Comparison of ENCODE assay signal across 8 cellular contexts in the genomic region with DNA sequence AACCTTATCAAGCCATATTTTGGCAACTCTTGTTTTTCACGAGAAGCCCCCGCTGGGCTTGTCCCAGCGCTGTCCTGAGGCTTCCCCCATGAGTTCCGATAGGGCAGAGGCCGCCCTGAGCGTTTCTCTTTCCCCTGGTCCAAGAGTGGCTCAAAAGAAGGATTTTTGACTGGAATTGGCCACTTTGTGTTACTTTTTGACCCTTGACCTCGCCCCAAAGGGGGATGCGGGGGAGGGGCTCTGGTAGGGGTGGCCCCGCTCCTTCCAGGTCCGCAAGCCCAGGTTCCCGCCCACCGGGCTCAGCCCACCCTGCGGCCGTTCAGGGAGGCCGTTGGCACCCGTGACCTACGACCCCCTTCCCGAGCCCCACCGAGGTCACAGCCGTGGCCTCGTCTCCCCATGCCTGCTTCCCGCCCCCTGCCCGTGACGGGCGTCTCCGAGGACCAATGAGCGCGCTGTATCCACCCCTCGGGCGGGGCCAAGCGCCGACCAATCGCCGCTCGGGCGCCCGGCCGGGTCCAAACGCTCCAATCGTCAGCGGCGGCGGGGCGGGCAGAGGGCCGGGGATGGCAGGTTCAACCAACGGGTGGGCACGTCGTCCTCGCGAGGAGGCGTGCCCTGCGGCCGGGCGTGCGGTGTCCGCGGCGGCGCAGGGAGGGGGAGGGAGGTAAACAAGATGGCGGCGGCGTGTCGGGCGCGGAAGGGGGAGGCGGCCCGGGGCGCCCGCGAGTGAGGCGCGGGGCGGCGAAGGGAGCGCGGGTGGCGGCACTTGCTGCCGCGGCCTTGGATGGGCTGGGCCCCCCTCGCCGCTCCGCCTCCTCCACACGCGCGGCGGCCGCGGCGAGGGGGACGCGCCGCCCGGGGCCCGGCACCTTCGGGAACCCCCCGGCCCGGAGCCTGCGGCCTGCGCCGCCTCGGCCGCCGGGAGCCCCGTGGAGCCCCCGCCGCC. TPM values are rescaled to one million over a fixed set of nuclear protein-coding genes. Genes with fewer than 3 reads are reported as not detected.
DNase-seq lines count a peak whose midpoint lies in the region; ATAC-seq and TF ChIP-seq lines count a peak whose summit lies in the region.

A gene with protein sequence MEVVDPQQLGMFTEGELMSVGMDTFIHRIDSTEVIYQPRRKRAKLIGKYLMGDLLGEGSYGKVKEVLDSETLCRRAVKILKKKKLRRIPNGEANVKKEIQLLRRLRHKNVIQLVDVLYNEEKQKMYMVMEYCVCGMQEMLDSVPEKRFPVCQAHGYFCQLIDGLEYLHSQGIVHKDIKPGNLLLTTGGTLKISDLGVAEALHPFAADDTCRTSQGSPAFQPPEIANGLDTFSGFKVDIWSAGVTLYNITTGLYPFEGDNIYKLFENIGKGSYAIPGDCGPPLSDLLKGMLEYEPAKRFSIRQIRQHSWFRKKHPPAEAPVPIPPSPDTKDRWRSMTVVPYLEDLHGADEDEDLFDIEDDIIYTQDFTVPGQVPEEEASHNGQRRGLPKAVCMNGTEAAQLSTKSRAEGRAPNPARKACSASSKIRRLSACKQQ (plus strand): TSS at position 665 of the 949 bp plus-strand sequence. CDS start 1,136 bp downstream, outside the sequence.

- H3K4me1 ChIP-seq in psoas muscle (peaks cover 30% of the 10 kb centered on the region), urinary bladder (ENCODE audit: insufficient read depth) (peaks cover 4% of the 10 kb centered on the region)

- no peaks in the 10 kb centered on the region for H3K27me3 ChIP-seq in psoas muscle (ENCODE audit: insufficient read depth in 3 of 3, low read length in 2 of 3)

- peak; percentile 83 for TF ChIP-seq POLR2A in GM15510 (IDR thresholded peaks at IDR 0.05; ENCODE audit: borderline replicate concordance, extremely low read depth, insufficient read length)

- ATAC-seq in HG02884 (IDR thresholded peaks at IDR 0.05; ENCODE audit: unreplicated experiment), result peak; percentile 83
- ATAC-seq in left ventricle myocardium superior, result peak; percentile 91
- peak; percentile 89 to 92 (median 91) for ATAC-seq in psoas muscle

- H3K27ac ChIP-seq in angular gyrus (ENCODE audit: low read depth, low read length) (peak within 1 kb of the TSS; percentile 74), psoas muscle (peak within 1 kb of the TSS; percentile 99), urinary bladder (ENCODE audit: low read depth) (peak within 1 kb of the TSS; percentile 53)

- DNase-seq in NCI-H1694 treated with DMSO at 0.1 percent for 48 hours (lab: John Stamatoyannopoulos, UW), result peak; percentile 84
- DNase-seq in T-helper 2 cell, result peak; percentile 98 to 99 (median 99)
- peak; percentile 100 for DNase-seq in left ventricle myocardium superior
- peak; percentile 100 for DNase-seq in psoas muscle

- TF ChIP-seq CTCF in psoas muscle (IDR thresholded peaks at IDR 0.05), result no peak

- intact Hi-C loops in left ventricle myocardium superior (cut with micrococcal nuclease), result no loop called here
- intact Hi-C loops in psoas muscle (cut with DNase I), result no loop called here

- H3K4me3 ChIP-seq in psoas muscle, result peak within 1 kb of the TSS; percentile 92
- H3K4me3 ChIP-seq in urinary bladder (ENCODE audit: low read depth, low read length), result peak within 1 kb of the TSS; percentile 98

- WGBS in psoas muscle, 3 donors, result 4 to 9% (median 6%) methylated on average over 48 to 103 of the region's 106 CpGs
- WGBS in urinary bladder, result 3% methylated on average over 106 of the region's 106 CpGs

- H3K36me3 ChIP-seq in psoas muscle (ENCODE audit: insufficient read depth in 1 of 2, low read depth in 1 of 2) (peaks cover 0 to 3% of the 10 kb centered on the region in 2 donors), urinary bladder (ENCODE audit: insufficient read depth) (no peaks in the 10 kb centered on the region)

- H3K9me3 ChIP-seq in psoas muscle, result no peaks in the 10 kb centered on the region

RNA-seq across cellular contexts. Expression of the gene that starts here (rescaled TPM):
- total RNA-seq in left ventricle myocardium superior (66.2 TPM), psoas muscle (10 to 100 TPM; 83.5 to 95.0 (median 88.3) TPM), urinary bladder (31.7 TPM)
- polyA plus RNA-seq in psoas muscle (100 to 1,000 TPM in 1 of 3 donors, 10 to 100 TPM in 2; 64.9 to 133 (median 83.4) TPM), urinary bladder (56.5 TPM)

Comparison
In these comparisons a context has a peak if more than half of its experiments do, and no peak if none do; other contexts are left out.
1. Peak in every context shown above with its lines: DNase-seq, ATAC-seq, H3K4me3 ChIP-seq and H3K27ac ChIP-seq.